In the genomic region with DNA sequence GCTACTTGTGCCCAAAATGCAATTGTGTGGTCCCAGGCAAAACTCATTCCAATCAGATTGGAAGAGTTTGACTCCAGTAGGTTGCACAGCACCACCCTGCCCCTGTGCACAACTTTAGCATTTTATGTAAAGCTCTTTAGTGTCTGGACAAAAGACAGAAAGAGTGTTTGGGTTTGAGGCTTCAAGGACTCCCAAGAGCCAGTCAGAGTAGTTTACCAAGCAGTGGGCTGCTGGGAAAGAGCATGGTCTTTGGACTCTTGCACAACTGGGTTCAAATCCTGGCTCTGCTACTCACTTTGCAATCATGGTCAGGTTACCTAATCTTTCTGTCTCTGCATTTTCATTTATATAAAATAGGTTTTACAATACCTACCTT, we compare ENCODE assay signal across 18 cellular contexts.
"Had no signal": no experiment of that assay in that cellular context is flagged by ENCODE, and none has a peak within 500 bp of the region (broad histone marks: within the 10 kb centered on the region; RNA-seq: fewer than 3 reads in every experiment).

No MANE protein-coding gene starts in this region.

- ATAC-seq: activated CD4-positive, CD25-positive, alpha-beta regulatory T cell treated with anti-CD3 and anti-CD28 coated beads, Interleukin-2, amount 50 U/mL, for 24 hours; effector memory CD8-positive, alpha-beta T cell had no signal

- DNase-seq: activated CD4-positive, alpha-beta T cell treated with anti-CD3 and anti-CD28 coated beads, Interleukin-2, amount 50 U/mL, for 1 hour; activated CD8-positive, alpha-beta memory T cell treated with anti-CD3 and anti-CD28 coated beads for 24 hours; activated naive CD8-positive, alpha-beta T cell treated with anti-CD3 and anti-CD28 coated beads for 36 hours; amygdala; cerebellar nuclear complex; effector memory CD8-positive, alpha-beta T cell; gastrocnemius medialis; hippocampal formation; midbrain; naive B cell; stimulated activated CD4-positive, alpha-beta T cell treated with anti-CD3 and anti-CD28 coated beads, Interleukin-4, amount 100 ng/mL, for 4 hours; stimulated activated CD8-positive, alpha-beta memory T cell treated with anti-CD3 and anti-CD28 coated beads, Interleukin-4, amount 100 ng/mL, for 48 hours; stimulated activated naive CD4-positive, alpha-beta T cell treated with Interleukin-2 at 50 U/mL for 16 hours; upper lobe of left lung had no signal

- H3K9me3 ChIP-seq: gastrocnemius medialis, upper lobe of left lung had no signal

- H3K4me1 ChIP-seq: upper lobe of left lung had no signal

- H3K4me3 ChIP-seq: gastrocnemius medialis, lung, neural progenitor cell, upper lobe of left lung had no signal

- H3K27me3 ChIP-seq: gastrocnemius medialis, neural progenitor cell, upper lobe of left lung had no signal

- H3K36me3 ChIP-seq: neural progenitor cell had no signal

- H3K27ac ChIP-seq: epithelial cell of prostate, neural progenitor cell, upper lobe of left lung had no signal
